ENCODE assay signal across 8 cellular contexts in genomic region chr3:50365842-50366220, GRCh38. TPM values are rescaled to one million over a fixed set of nuclear protein-coding genes. Genes with fewer than 3 reads are reported as not detected.
DNase-seq lines count a peak whose midpoint lies in the region; FAIRE-seq and TF ChIP-seq lines count a peak whose summit lies in the region.
"Had no signal": no experiment of that assay in that cellular context is flagged by ENCODE, and none has a peak within 500 bp of the region (broad histone marks: within the 10 kb centered on the region; RNA-seq: fewer than 3 reads in every experiment).

No MANE protein-coding gene starts in this region.

- H3K4me2 ChIP-seq in Loucy (ENCODE audit: low read depth, low read length, poor library complexity, severe bottlenecking): peak overlapping the region; percentile 49

- no peaks in the 10 kb centered on the region for H4K20me1 ChIP-seq in Loucy (ENCODE audit: insufficient read depth, low read length, poor library complexity, severe bottlenecking)

- H3K9me2 ChIP-seq in Loucy (replicated peaks; ENCODE audit: low read depth, low read length): no peaks in the 10 kb centered on the region

- no peaks in the 10 kb centered on the region for H3K4me1 ChIP-seq in Loucy (ENCODE audit: insufficient read depth, low read length, poor library complexity, severe bottlenecking)

- H3K27me3 ChIP-seq in Loucy (ENCODE audit: insufficient read depth, low read length, poor library complexity, severe bottlenecking) (no peaks in the 10 kb centered on the region), bronchial epithelial cell (ENCODE audit: control insufficient read depth, insufficient read depth, low read length) (peaks cover 2% of the 10 kb centered on the region)
- H3K27me3 ChIP-seq: gastroesophageal sphincter had no signal

- H3K9ac ChIP-seq in Loucy (ENCODE audit: low read depth, low read length, poor library complexity, severe bottlenecking): no peak overlapping the region

- no peaks in the 10 kb centered on the region for H3K4me1 Mint-ChIP-seq in progenitor cell of endocrine pancreas (ENCODE audit: low read depth)

- H3K27ac Mint-ChIP-seq in progenitor cell of endocrine pancreas: peak overlapping the region; percentile 74

- H2AFZ ChIP-seq in Loucy (ENCODE audit: low read length): peak overlapping the region; percentile 32; the same call in 1 of the 2 replicates

- peak overlapping the region; percentile 65 for H3K4me3 ChIP-seq in Loucy (ENCODE audit: low read length, poor library complexity, severe bottlenecking)
- H3K4me3 ChIP-seq in bronchial epithelial cell (ENCODE audit: low read depth, low read length): peak overlapping the region; percentile 69

- H3K27me3 Mint-ChIP-seq in progenitor cell of endocrine pancreas: peaks cover 6% of the 10 kb centered on the region

- FAIRE-seq in bronchial epithelial cell (lab: Jason Lieb, UNC) (no peak), RCC 7860 (lab: Jason Lieb, UNC) (no peak)

- TF ChIP-seq CTCF in Loucy (conservative IDR thresholded peaks at IDR 0.05; ENCODE audit: low read length) (no peak), bronchial epithelial cell (IDR thresholded peaks at IDR 0.05; ENCODE audit: insufficient read depth, low read length, severe bottlenecking) (no peak), progenitor cell of endocrine pancreas (IDR thresholded peaks at IDR 0.05; ENCODE audit: unreplicated experiment) (no peak)

- H3K4me3 Mint-ChIP-seq in progenitor cell of endocrine pancreas (ENCODE audit: low read depth): peak overlapping the region; percentile 71

- no peaks in the 10 kb centered on the region for H3F3A ChIP-seq in Loucy (ENCODE audit: low read depth)

- no peaks in the 10 kb centered on the region for H3K36me3 ChIP-seq in Loucy (ENCODE audit: insufficient read depth, low read length)
- H3K36me3 ChIP-seq in bronchial epithelial cell (ENCODE audit: control insufficient read depth, insufficient read depth, low read length): no peaks in the 10 kb centered on the region
- H3K36me3 ChIP-seq: gastroesophageal sphincter had no signal

- no peaks in the 10 kb centered on the region for H3K9me3 Mint-ChIP-seq in progenitor cell of endocrine pancreas (ENCODE audit: low read depth)

- no peaks in the 10 kb centered on the region for H3K79me2 ChIP-seq in Loucy (ENCODE audit: insufficient read depth, low read length)

- DNase-seq in bronchial epithelial cell (ENCODE audit: low read depth) (no peak), progenitor cell of endocrine pancreas (ENCODE audit: low spot score, unreplicated experiment) (no peak), NCI-H2107 treated with DMSO at 0.1 percent for 48 hours (lab: John Stamatoyannopoulos, UW; ENCODE audit: unreplicated experiment) (no peak), RCC 7860 (ENCODE audit: low spot score) (no peak), NOMO-1 treated with DMSO at 0.1 percent for 48 hours (lab: John Stamatoyannopoulos, UW; ENCODE audit: unreplicated experiment) (no peak)
- DNase-seq: NCI-H446 treated with DMSO at 0.1 percent for 48 hours had no signal

- no peaks in the 10 kb centered on the region for H3K36me3 Mint-ChIP-seq in progenitor cell of endocrine pancreas (ENCODE audit: insufficient read depth)

- no peaks in the 10 kb centered on the region for H3K9me3 ChIP-seq in Loucy (ENCODE audit: insufficient read depth, low read depth, low read length)
- H3K9me3 ChIP-seq: gastroesophageal sphincter had no signal

RNA-seq across cellular contexts. Expression of gene TMEM115, which starts 6.5 kb away (rescaled TPM):
- total RNA-seq in bronchial epithelial cell (19.7 and 22.8 TPM in 2 replicates), progenitor cell of endocrine pancreas (32.7 and 33.0 TPM in 2 replicates)

RNA-seq across cellular contexts. Expression of gene CYB561D2, which starts 15.2 kb away (rescaled TPM):
- 18.9 and 22.1 TPM in 2 replicates for total RNA-seq in bronchial epithelial cell
- total RNA-seq in progenitor cell of endocrine pancreas: 18.7 and 19.2 TPM in 2 replicates

RNA-seq across cellular contexts. Expression of gene NPRL2, which starts 15.3 kb away (rescaled TPM):
- total RNA-seq in bronchial epithelial cell (11.0 and 17.1 TPM in 2 replicates), progenitor cell of endocrine pancreas (25.7 and 31.6 TPM in 2 replicates)

RNA-seq across cellular contexts. Expression of gene ZMYND10, which starts 20.3 kb away (rescaled TPM):
- total RNA-seq in bronchial epithelial cell: 0.13 and 0.53 TPM in 2 replicates
- 0.86 and 2.2 TPM in 2 replicates for total RNA-seq in progenitor cell of endocrine pancreas

RNA-seq across cellular contexts. Expression of gene RASSF1, which starts 25.2 kb away (rescaled TPM):
- total RNA-seq in bronchial epithelial cell (15.5 and 25.5 TPM in 2 replicates), progenitor cell of endocrine pancreas (11.7 and 13.9 TPM in 2 replicates)
